8 cellular contexts compared by ENCODE assay signal in genomic region chr2:157497603-157498314, GRCh38. TPM values are rescaled to one million over a fixed set of nuclear protein-coding genes. Genes with fewer than 3 reads are reported as not detected.
A peak's percentile ranks its signal among the peaks of the same experiment; 100 is the strongest.
DNase-seq lines count a peak whose midpoint lies in the region; ATAC-seq and TF ChIP-seq lines count a peak whose summit lies in the region.

No MANE protein-coding gene starts in this region.

- TF ChIP-seq CTCF in OCI-LY1 (IDR thresholded peaks at IDR 0.05; ENCODE audit: low read length) (peak; percentile 94), colonic mucosa (IDR thresholded peaks at IDR 0.05) (peak; percentile 69)

- H4K8ac ChIP-seq in mesenchymal stem cell (ENCODE audit: low read length): no peak overlapping the region

- no peak overlapping the region for H3K23ac ChIP-seq in mesenchymal stem cell (ENCODE audit: low read length in 2 of 2)

- H3K4ac ChIP-seq in mesenchymal stem cell (ENCODE audit: low read depth in 1 of 2, low read length in 2 of 2): no peak overlapping the region

- H3K79me2 ChIP-seq in OCI-LY1 (ENCODE audit: insufficient read depth, low read length): no peaks in the 10 kb centered on the region

- H3K27me3 Mint-ChIP-seq in activated CD4-positive, alpha-beta T cell treated with anti-CD3 and anti-CD28 coated beads, Interleukin-2, amount 10 ng/mL, durations not matched to agents 24 days and 14 days: no peaks in the 10 kb centered on the region

- WGBS in mesenchymal stem cell: 48% methylated on average over 5 of the region's 7 CpGs

- H2AFZ ChIP-seq in OCI-LY1 (ENCODE audit: low read length): 0 out of 2 replicates have a peak overlapping the region, but pooled peaks have one; percentile 57
- H2AFZ ChIP-seq in mesenchymal stem cell (ENCODE audit: low read depth, low read length): no peak overlapping the region

- no peak overlapping the region for H3K27ac Mint-ChIP-seq in activated CD4-positive, alpha-beta T cell treated with anti-CD3 and anti-CD28 coated beads, Interleukin-2, amount 10 ng/mL, durations not matched to agents 24 days and 14 days

- H3K4me3 ChIP-seq in OCI-LY1 (ENCODE audit: low read depth, low read length, poor library complexity, severe bottlenecking) (no peak overlapping the region), colonic mucosa (no peak overlapping the region), mesenchymal stem cell (ENCODE audit: insufficient read depth in 1 of 2, low read depth in 1 of 2, low read length in 2 of 2) (no peak overlapping the region)

- no peak overlapping the region for H3K27ac ChIP-seq in OCI-LY1 (ENCODE audit: low read depth, low read length, poor library complexity, severe bottlenecking)
- no peak overlapping the region for H3K27ac ChIP-seq in colonic mucosa
- no peak overlapping the region for H3K27ac ChIP-seq in mesenchymal stem cell (ENCODE audit: low read length, poor library complexity, severe bottlenecking)

- no peak overlapping the region for H2BK120ac ChIP-seq in mesenchymal stem cell (ENCODE audit: low read depth, low read length)

- no peaks in the 10 kb centered on the region for H3K36me3 Mint-ChIP-seq in activated CD4-positive, alpha-beta T cell treated with anti-CD3 and anti-CD28 coated beads, Interleukin-2, amount 10 ng/mL, durations not matched to agents 24 days and 14 days (ENCODE audit: low read depth)

- no peak overlapping the region for H2AK5ac ChIP-seq in mesenchymal stem cell (ENCODE audit: low read length, severe bottlenecking)

- H3K36me3 ChIP-seq in OCI-LY1 (ENCODE audit: insufficient read depth, low read length) (no peaks in the 10 kb centered on the region), colonic mucosa (no peaks in the 10 kb centered on the region), mesenchymal stem cell (ENCODE audit: control insufficient read depth in 1 of 2, insufficient read depth in 2 of 2, low read depth in 1 of 2, low read length in 2 of 2) (no peaks in the 10 kb centered on the region)

- H4K91ac ChIP-seq in mesenchymal stem cell (ENCODE audit: low read length): no peak overlapping the region

- no peak overlapping the region for H3K4me2 ChIP-seq in OCI-LY1 (ENCODE audit: low read length)
- H3K4me2 ChIP-seq in mesenchymal stem cell (ENCODE audit: low read length, poor library complexity, severe bottlenecking): no peak overlapping the region

- no peaks in the 10 kb centered on the region for H3K9me2 ChIP-seq in OCI-LY1 (ENCODE audit: low read depth, low read length)

- no peak overlapping the region for H3K4me3 Mint-ChIP-seq in activated CD4-positive, alpha-beta T cell treated with anti-CD3 and anti-CD28 coated beads, Interleukin-2, amount 10 ng/mL, durations not matched to agents 24 days and 14 days

- H3K4me1 ChIP-seq in OCI-LY1 (ENCODE audit: insufficient read depth, low read length, severe bottlenecking) (peaks cover 20% of the 10 kb centered on the region), colonic mucosa (no peaks in the 10 kb centered on the region), mesenchymal stem cell (ENCODE audit: control insufficient read depth, insufficient read depth, low read depth, low read length) (no peaks in the 10 kb centered on the region)

- no peak overlapping the region for H2BK5ac ChIP-seq in mesenchymal stem cell (ENCODE audit: low read depth, low read length, poor library complexity, severe bottlenecking)

- H3K27me3 ChIP-seq in OCI-LY1 (ENCODE audit: insufficient read depth, low read length) (no peaks in the 10 kb centered on the region), colonic mucosa (no peaks in the 10 kb centered on the region), mesenchymal stem cell (ENCODE audit: control insufficient read depth in 1 of 2, insufficient read depth in 1 of 2, low read length in 2 of 2) (no peaks in the 10 kb centered on the region)

- no peaks in the 10 kb centered on the region for H3K79me1 ChIP-seq in mesenchymal stem cell (replicated peaks; ENCODE audit: low read length, poor library complexity, severe bottlenecking)

- no peaks in the 10 kb centered on the region for H3K9me3 ChIP-seq in OCI-LY1 (ENCODE audit: low read length)
- H3K9me3 ChIP-seq in colonic mucosa: no peaks in the 10 kb centered on the region
- no peaks in the 10 kb centered on the region for H3K9me3 ChIP-seq in mesenchymal stem cell (ENCODE audit: control insufficient read depth, low read length)

- no peaks in the 10 kb centered on the region for H4K20me1 ChIP-seq in OCI-LY1 (ENCODE audit: insufficient read depth, low read length)

- peak; percentile 74 for DNase-seq in activated CD4-positive, alpha-beta T cell treated with anti-CD3 and anti-CD28 coated beads, Interleukin-2, amount 10 ng/mL, durations not matched to agents 24 days and 14 days
- no peak for DNase-seq in activated CD4-positive, alpha-beta T cell treated with anti-CD3 and anti-CD28 coated beads for 1 hour
- DNase-seq in HuH-7 (ENCODE audit: low spot score) (peak; percentile 39), colonic mucosa (no peak), mesenchymal stem cell (peak; percentile 32), epidermal melanocyte (ENCODE audit: insufficient read length, low spot score) (no peak)

- no peak overlapping the region for H3K14ac ChIP-seq in mesenchymal stem cell (ENCODE audit: low read length in 2 of 2)

- H2BK15ac ChIP-seq in mesenchymal stem cell (ENCODE audit: low read depth, poor library complexity, severe bottlenecking): no peak overlapping the region

- intact Hi-C loops in activated CD4-positive, alpha-beta T cell treated with anti-CD3 and anti-CD28 coated beads, Interleukin-2, amount 10 ng/mL, durations not matched to agents 24 days and 14 days (cut with micrococcal nuclease): loop anchor here (1.0 to 10.0 kb wide), 3 partner anchors 100 to 1250 kb away; partner anchors contain the start of gene ACVR1C
- intact Hi-C loops in colonic mucosa (cut with DNase I): loop anchor here (10.0 kb wide), 3 partner anchors 127 to 277 kb away; partner anchors contain the start of gene ACVR1C

- no peak overlapping the region for H2BK12ac ChIP-seq in mesenchymal stem cell (ENCODE audit: low read length in 2 of 2)

- H3K9ac ChIP-seq in OCI-LY1 (ENCODE audit: low read length) (no peak overlapping the region), colonic mucosa (ENCODE audit: low read depth in 2 of 2, low read length in 2 of 2) (no peak overlapping the region), mesenchymal stem cell (ENCODE audit: low read length) (no peak overlapping the region)

- ATAC-seq in GM21576 (IDR thresholded peaks at IDR 0.05; ENCODE audit: unreplicated experiment): peak; percentile 84

- H3K18ac ChIP-seq in mesenchymal stem cell (ENCODE audit: low read depth in 1 of 2, low read length in 2 of 2): no peak overlapping the region

- no peaks in the 10 kb centered on the region for H3F3A ChIP-seq in OCI-LY1 (ENCODE audit: insufficient read depth, low read length)

- H3K9me3 Mint-ChIP-seq in activated CD4-positive, alpha-beta T cell treated with anti-CD3 and anti-CD28 coated beads, Interleukin-2, amount 10 ng/mL, durations not matched to agents 24 days and 14 days: peaks cover 4% of the 10 kb centered on the region

- H3K4me1 Mint-ChIP-seq in activated CD4-positive, alpha-beta T cell treated with anti-CD3 and anti-CD28 coated beads, Interleukin-2, amount 10 ng/mL, durations not matched to agents 24 days and 14 days: peaks cover 34% of the 10 kb centered on the region

RNA-seq across cellular contexts. Expression of gene CYTIP, which starts 53.9 kb away (rescaled TPM):
- 320 and 321 TPM in 2 replicates for total RNA-seq in activated CD4-positive, alpha-beta T cell treated with anti-CD3 and anti-CD28 coated beads, Interleukin-2, amount 10 ng/mL, durations not matched to agents 24 days and 14 days
- 1 to 10 TPM; 5.9 to 8.0 TPM for total RNA-seq in colonic mucosa
- 0.36 TPM for polyA plus RNA-seq in mesenchymal stem cell (2013, experiment 1 of 2)
- polyA plus RNA-seq in mesenchymal stem cell (2013, experiment 2 of 2): 0.32 TPM

Comparison
In these comparisons a context has a peak if more than half of its experiments do, and no peak if none do; other contexts are left out.
1. DNase-seq: peak in activated CD4-positive, alpha-beta T cell treated with anti-CD3 and anti-CD28 coated beads, Interleukin-2, amount 10 ng/mL, durations not matched to agents 24 days and 14 days (single experiment), HuH-7 (single experiment) and mesenchymal stem cell (single experiment); none in activated CD4-positive, alpha-beta T cell treated with anti-CD3 and anti-CD28 coated beads for 1 hour (single experiment), colonic mucosa (single experiment) and epidermal melanocyte (single experiment).
2. RNA of gene CYTIP, which starts 53.9 kb away (total RNA-seq): 320 to 321 TPM in activated CD4-positive, alpha-beta T cell treated with anti-CD3 and anti-CD28 coated beads, Interleukin-2, amount 10 ng/mL, durations not matched to agents 24 days and 14 days; 5.9 to 8.0 TPM in colonic mucosa; every median in the first group is over 10 times any median in the second.